31 cellular contexts compared by ENCODE assay signal in genomic region chr1:172960019-172960418, GRCh38.
DNase-seq lines count a peak whose midpoint lies in the region; ATAC-seq and TF ChIP-seq lines count a peak whose summit lies in the region.
"Had no signal": no experiment of that assay in that cellular context is flagged by ENCODE, and none has a peak within 500 bp of the region (broad histone marks: within the 10 kb centered on the region; RNA-seq: fewer than 3 reads in every experiment).

No MANE protein-coding gene starts in this region.

- peak overlapping the region; percentile 97 for H2AK5ac ChIP-seq in IMR-90 (ENCODE audit: low read depth, low read length)

- no peaks in the 10 kb centered on the region for H4K20me1 ChIP-seq in IMR-90 (ENCODE audit: insufficient read depth, low read length)

- H3K9me3 Mint-ChIP-seq in progenitor cell of endocrine pancreas (ENCODE audit: low read depth): peaks cover 3% of the 10 kb centered on the region
- no peaks in the 10 kb centered on the region for H3K9me3 Mint-ChIP-seq in activated naive CD4-positive, alpha-beta T cell treated with anti-CD3 and anti-CD28 coated beads, Interleukin-2, amount 10 ng/mL, durations not matched to agents 7 days and 5 days
- H3K9me3 Mint-ChIP-seq: activated CD4-positive, alpha-beta memory T cell treated with anti-CD3 and anti-CD28 coated beads for 36 hours; activated T-helper 17 cell treated with anti-CD3 and anti-CD28 coated beads, Interleukin-2, amount 50 U/mL, for 72 hours; stimulated activated effector memory CD8-positive, alpha-beta T cell treated with anti-CD3 and anti-CD28 coated beads, Interleukin-12 subunit alpha, Interleukin-12 subunit beta, amount 100 ng/mL, for 72 hours; T-cell had no signal

- CTCF ChIA-PET in IMR-90 (lab: Yijun Ruan, JAX): no interaction called here
- CTCF ChIA-PET in activated naive CD4-positive, alpha-beta T cell treated with anti-CD3 and anti-CD28 coated beads, Interleukin-2, amount 10 ng/mL, durations not matched to agents 7 days and 5 days (lab: Charles Lee): no interaction called here

- peak overlapping the region; percentile 96 for H2BK15ac ChIP-seq in IMR-90 (ENCODE audit: low read depth, low read length)

- peak overlapping the region; percentile 98 for H3K18ac ChIP-seq in IMR-90 (ENCODE audit: low read depth, low read length)

- in situ Hi-C loops in IMR-90 (cut with MboI; ENCODE audit: low sequenced_read_pairs): no loop called here

- no peak overlapping the region for H3K27ac Mint-ChIP-seq in progenitor cell of endocrine pancreas
- H3K27ac Mint-ChIP-seq in activated naive CD4-positive, alpha-beta T cell treated with anti-CD3 and anti-CD28 coated beads, Interleukin-2, amount 10 ng/mL, durations not matched to agents 7 days and 5 days: no peak overlapping the region
- H3K27ac Mint-ChIP-seq: activated CD4-positive, alpha-beta memory T cell treated with anti-CD3 and anti-CD28 coated beads for 36 hours; activated naive CD4-positive, alpha-beta T cell treated with anti-CD3 and anti-CD28 coated beads, Interleukin-2, amount 50 U/mL, for 72 hours; activated T-helper 17 cell treated with anti-CD3 and anti-CD28 coated beads, Interleukin-2, amount 50 U/mL, for 72 hours; CD14-positive monocyte; stimulated activated effector memory CD8-positive, alpha-beta T cell treated with anti-CD3 and anti-CD28 coated beads, Interleukin-12 subunit alpha, Interleukin-12 subunit beta, amount 100 ng/mL, for 72 hours; T-cell had no signal

- H3K4me1 ChIP-seq in IMR-90 (ENCODE audit: control insufficient read depth, insufficient read depth, low read length): peaks cover 17% of the 10 kb centered on the region
- peaks cover 12 to 19% of the 10 kb centered on the region in 2 donors for H3K4me1 ChIP-seq in mucosa of rectum (ENCODE audit: control insufficient read depth in 2 of 2, insufficient read depth in 2 of 2, low read length in 2 of 2)
- H3K4me1 ChIP-seq: right atrium auricular region, spleen, uterus had no signal

- peak overlapping the region; percentile 97 for H2BK120ac ChIP-seq in IMR-90 (ENCODE audit: low read depth, low read length)

- no peaks in the 10 kb centered on the region for H3K36me3 Mint-ChIP-seq in progenitor cell of endocrine pancreas (ENCODE audit: insufficient read depth)
- H3K36me3 Mint-ChIP-seq in activated naive CD4-positive, alpha-beta T cell treated with anti-CD3 and anti-CD28 coated beads, Interleukin-2, amount 10 ng/mL, durations not matched to agents 7 days and 5 days: no peaks in the 10 kb centered on the region
- H3K36me3 Mint-ChIP-seq: activated CD4-positive, alpha-beta memory T cell treated with anti-CD3 and anti-CD28 coated beads for 36 hours; CD14-positive monocyte; naive thymus-derived CD8-positive, alpha-beta T cell; stimulated activated effector memory CD8-positive, alpha-beta T cell treated with anti-CD3 and anti-CD28 coated beads, Interleukin-12 subunit alpha, Interleukin-12 subunit beta, amount 100 ng/mL, for 72 hours; T-cell had no signal

- peak overlapping the region; percentile 88 for H3K56ac ChIP-seq in IMR-90 (ENCODE audit: extremely low read depth, insufficient read depth, low read length)

- H3K27ac ChIP-seq in IMR-90 (ENCODE audit: insufficient read depth, low read length) (peak overlapping the region; percentile 58; the same call in 1 of the 2 replicates), mucosa of rectum (ENCODE audit: low read depth in 2 of 2, low read length in 2 of 2) (peak overlapping the region; percentile 40 to 58)
- H3K27ac ChIP-seq: heart left ventricle, HL-60, right atrium auricular region, spleen, suprapubic skin, uterus had no signal

- dilution Hi-C loops in IMR-90 (cut with HindIII; ENCODE audit: low sequenced_read_pairs, unreplicated experiment): no loop called here

- H3K36me3 ChIP-seq in IMR-90 (ENCODE audit: control insufficient read depth, insufficient read depth, low read length) (no peaks in the 10 kb centered on the region), mucosa of rectum (ENCODE audit: control insufficient read depth in 2 of 2, insufficient read depth in 2 of 2, low read length in 2 of 2) (no peaks in the 10 kb centered on the region)
- H3K36me3 ChIP-seq: heart left ventricle, right atrium auricular region, spleen, suprapubic skin, uterus had no signal

- ATAC-seq in IMR-90 (ENCODE audit: low read depth) (peak; percentile 72), HG03175 (IDR thresholded peaks at IDR 0.05; ENCODE audit: unreplicated experiment) (no peak)
- ATAC-seq: activated CD4-positive, CD25-positive, alpha-beta regulatory T cell treated with anti-CD3 and anti-CD28 coated beads, Interleukin-2, amount 50 U/mL, for 24 hours; activated naive CD4-positive, alpha-beta T cell treated with anti-CD3 and anti-CD28 coated beads, Interleukin-2, amount 50 U/mL, for 72 hours; activated T-helper 17 cell treated with anti-CD3 and anti-CD28 coated beads, Interleukin-2, amount 50 U/mL, for 72 hours; heart left ventricle; naive thymus-derived CD8-positive, alpha-beta T cell; Panc1; stimulated activated effector memory CD8-positive, alpha-beta T cell treated with anti-CD3 and anti-CD28 coated beads, Interleukin-12 subunit alpha, Interleukin-12 subunit beta, amount 100 ng/mL, for 72 hours; T-cell had no signal

- H3K27me3 ChIP-seq in IMR-90 (ENCODE audit: control insufficient read depth, insufficient read depth, low read length): no peaks in the 10 kb centered on the region
- H3K27me3 ChIP-seq in mucosa of rectum (ENCODE audit: control insufficient read depth in 2 of 2, insufficient read depth in 2 of 2, low read length in 2 of 2): no peaks in the 10 kb centered on the region
- H3K27me3 ChIP-seq: heart left ventricle, right atrium auricular region, spleen, suprapubic skin, uterus had no signal

- TF ChIP-seq CTCF in AG10803 (conservative IDR thresholded peaks at IDR 0.05; ENCODE audit: low read length) (no peak), IMR-90 (conservative IDR thresholded peaks at IDR 0.05; ENCODE audit: low read depth, low read length) (no peak), choroid plexus epithelial cell (conservative IDR thresholded peaks at IDR 0.05; ENCODE audit: low read depth, low read length) (no peak), progenitor cell of endocrine pancreas (IDR thresholded peaks at IDR 0.05; ENCODE audit: unreplicated experiment) (no peak), GM10266 (IDR thresholded peaks at IDR 0.05; ENCODE audit: control insufficient read depth, insufficient read depth, low read depth, missing control alignments) (no peak)

- H3K4me1 Mint-ChIP-seq in progenitor cell of endocrine pancreas (ENCODE audit: low read depth): no peaks in the 10 kb centered on the region
- H3K4me1 Mint-ChIP-seq in activated naive CD4-positive, alpha-beta T cell treated with anti-CD3 and anti-CD28 coated beads, Interleukin-2, amount 10 ng/mL, durations not matched to agents 7 days and 5 days: no peaks in the 10 kb centered on the region
- H3K4me1 Mint-ChIP-seq: activated T-helper 17 cell treated with anti-CD3 and anti-CD28 coated beads, Interleukin-2, amount 50 U/mL, for 72 hours; stimulated activated effector memory CD8-positive, alpha-beta T cell treated with anti-CD3 and anti-CD28 coated beads, Interleukin-12 subunit alpha, Interleukin-12 subunit beta, amount 100 ng/mL, for 72 hours had no signal

- H4K8ac ChIP-seq in IMR-90 (ENCODE audit: low read depth in 2 of 2, low read length in 2 of 2): peak overlapping the region; percentile 87 to 99

- peak overlapping the region; percentile 98 for H4K91ac ChIP-seq in IMR-90 (ENCODE audit: insufficient read depth, low read depth, low read length)

- WGBS in IMR-90 (ENCODE audit: extremely low coverage in 2 of 2, insufficient read length in 1 of 2), 2 experiments: no CpG with 5 or more reads among the region's 3 CpGs

- TF ChIP-seq RAD21 in IMR-90 (IDR thresholded peaks at IDR 0.05; ENCODE audit: low read length): no peak

- H4K5ac ChIP-seq in IMR-90 (ENCODE audit: low read depth, low read length): peak overlapping the region; percentile 95

- peaks cover 0 to 16% of the 10 kb centered on the region in 2 experiments; a peak in 2 of 4 replicates for H3K79me1 ChIP-seq in IMR-90 (ENCODE audit: low read depth in 1 of 2, low read length in 2 of 2)

- peak overlapping the region; percentile 69 for H2AFZ ChIP-seq in IMR-90 (replicated peaks; ENCODE audit: low read length, poor library complexity)

- H3K4me3 Mint-ChIP-seq in progenitor cell of endocrine pancreas (ENCODE audit: low read depth): no peak overlapping the region
- H3K4me3 Mint-ChIP-seq in activated naive CD4-positive, alpha-beta T cell treated with anti-CD3 and anti-CD28 coated beads, Interleukin-2, amount 10 ng/mL, durations not matched to agents 7 days and 5 days: no peak overlapping the region
- H3K4me3 Mint-ChIP-seq: activated CD4-positive, alpha-beta memory T cell treated with anti-CD3 and anti-CD28 coated beads for 36 hours; activated T-helper 17 cell treated with anti-CD3 and anti-CD28 coated beads, Interleukin-2, amount 50 U/mL, for 72 hours; CD14-positive monocyte; naive thymus-derived CD8-positive, alpha-beta T cell; stimulated activated effector memory CD8-positive, alpha-beta T cell treated with anti-CD3 and anti-CD28 coated beads, Interleukin-12 subunit alpha, Interleukin-12 subunit beta, amount 100 ng/mL, for 72 hours; T-cell had no signal

- H3K9ac ChIP-seq in IMR-90 (ENCODE audit: low read depth, low read length) (no peak overlapping the region), mucosa of rectum (ENCODE audit: low read depth in 1 of 2, low read length in 2 of 2) (no peak overlapping the region)

- POLR2A ChIA-PET in IMR-90 (lab: Charles Lee; ENCODE audit: unreplicated experiment): interaction anchor here (0.5 to 1.1 kb wide), 3 partner anchors 163 to 579 kb away, joined by 3 read pairs; no protein-coding TSS in a partner anchor

- peak; percentile 73 for DNase-seq in AG10803 (ENCODE audit: low read depth)
- DNase-seq in IMR-90: peak; percentile 76
- peak; percentile 53 for DNase-seq in choroid plexus epithelial cell (ENCODE audit: low read depth)
- DNase-seq in progenitor cell of endocrine pancreas (ENCODE audit: low spot score, unreplicated experiment): no peak
- DNase-seq in GM10266 (ENCODE audit: extremely low spot score): no peak
- no peak for DNase-seq in activated naive CD4-positive, alpha-beta T cell treated with anti-CD3 and anti-CD28 coated beads, Interleukin-2, amount 10 ng/mL, durations not matched to agents 7 days and 5 days
- DNase-seq: ACHN; activated CD4-positive, alpha-beta memory T cell treated with anti-CD3 and anti-CD28 coated beads for 36 hours; activated CD8-positive, alpha-beta memory T cell treated with anti-CD3 and anti-CD28 coated beads, Interleukin-2, amount 50 U/mL, for 48 hours; caudate nucleus; heart left ventricle; mesendoderm; naive thymus-derived CD8-positive, alpha-beta T cell; NCI-H1105 treated with DMSO at 0.1 percent for 48 hours; NCI-H2081 treated with DMSO at 0.1 percent for 48 hours; SIG-M5; spleen; stimulated activated CD4-positive, alpha-beta T cell treated with anti-CD3 and anti-CD28 coated beads, Interleukin-2, amount 100 ng/mL, for 48 hours; T-cell; uterus had no signal

- H3K4me3 ChIP-seq in AG10803 (ENCODE audit: low read length): no peak overlapping the region
- no peak overlapping the region for H3K4me3 ChIP-seq in IMR-90 (ENCODE audit: insufficient read depth, low read depth, low read length)
- H3K4me3 ChIP-seq in choroid plexus epithelial cell (ENCODE audit: low read depth, low read length): no peak overlapping the region
- H3K4me3 ChIP-seq in mucosa of rectum (ENCODE audit: low read length in 2 of 2): peak overlapping the region in 1 of 2 donors; percentile 3
- H3K4me3 ChIP-seq: heart left ventricle, right atrium auricular region, spleen, suprapubic skin, uterus had no signal

- H3K4me2 ChIP-seq in IMR-90 (ENCODE audit: low read depth, low read length): no peak overlapping the region

- peak overlapping the region; percentile 96 for H2BK5ac ChIP-seq in IMR-90 (ENCODE audit: low read depth, low read length, poor library complexity, severe bottlenecking)

- H2BK20ac ChIP-seq in IMR-90 (ENCODE audit: low read depth, low read length): peak overlapping the region; percentile 100

- peaks cover 19% of the 10 kb centered on the region for H3K9me1 ChIP-seq in IMR-90 (ENCODE audit: insufficient read depth, low read length)

- no peak for TF ChIP-seq POLR2A in IMR-90 (IDR thresholded peaks at IDR 0.05; ENCODE audit: low read depth, low read length)

- no TSS peak for BruUV-seq in IMR-90 (replicated peaks; lab: Mats Ljungman, UMichigan)

- no peaks in the 10 kb centered on the region for H3K9me3 ChIP-seq in IMR-90 (ENCODE audit: control insufficient read depth, insufficient read depth, low read length)
- no peaks in the 10 kb centered on the region for H3K9me3 ChIP-seq in mucosa of rectum (ENCODE audit: control insufficient read depth in 2 of 2, low read length in 2 of 2)
- H3K9me3 ChIP-seq: right atrium auricular region, suprapubic skin, uterus had no signal

- H3K4ac ChIP-seq in IMR-90 (ENCODE audit: low read depth, low read length): peak overlapping the region; percentile 99

- peak overlapping the region; percentile 98 for H3K14ac ChIP-seq in IMR-90 (replicated peaks; ENCODE audit: low read depth, low read length)

- H3K27me3 Mint-ChIP-seq in progenitor cell of endocrine pancreas: no peaks in the 10 kb centered on the region
- H3K27me3 Mint-ChIP-seq in activated naive CD4-positive, alpha-beta T cell treated with anti-CD3 and anti-CD28 coated beads, Interleukin-2, amount 10 ng/mL, durations not matched to agents 7 days and 5 days: peaks cover 13% of the 10 kb centered on the region
- H3K27me3 Mint-ChIP-seq: activated CD4-positive, alpha-beta memory T cell treated with anti-CD3 and anti-CD28 coated beads for 36 hours; activated T-helper 17 cell treated with anti-CD3 and anti-CD28 coated beads, Interleukin-2, amount 50 U/mL, for 72 hours; naive thymus-derived CD8-positive, alpha-beta T cell; T-cell had no signal

- intact Hi-C loops in IMR-90 (cut with micrococcal nuclease): no loop called here

- peak overlapping the region; percentile 99 for H3K23ac ChIP-seq in IMR-90 (ENCODE audit: low read depth, low read length)

- peak overlapping the region; percentile 83 for H2AK9ac ChIP-seq in IMR-90 (replicated peaks; ENCODE audit: low read depth, low read length, poor library complexity)

Comparison
In these comparisons a context has a peak if more than half of its experiments do, and no peak if none do; other contexts are left out.
1. DNase-seq: peak in AG10803 (single experiment), IMR-90 (single experiment) and choroid plexus epithelial cell (single experiment); none in progenitor cell of endocrine pancreas (single experiment), GM10266 (single experiment) and activated naive CD4-positive, alpha-beta T cell treated with anti-CD3 and anti-CD28 coated beads, Interleukin-2, amount 10 ng/mL, durations not matched to agents 7 days and 5 days (single experiment).